ENCODE assay signal across 18 cellular contexts in the genomic region with DNA sequence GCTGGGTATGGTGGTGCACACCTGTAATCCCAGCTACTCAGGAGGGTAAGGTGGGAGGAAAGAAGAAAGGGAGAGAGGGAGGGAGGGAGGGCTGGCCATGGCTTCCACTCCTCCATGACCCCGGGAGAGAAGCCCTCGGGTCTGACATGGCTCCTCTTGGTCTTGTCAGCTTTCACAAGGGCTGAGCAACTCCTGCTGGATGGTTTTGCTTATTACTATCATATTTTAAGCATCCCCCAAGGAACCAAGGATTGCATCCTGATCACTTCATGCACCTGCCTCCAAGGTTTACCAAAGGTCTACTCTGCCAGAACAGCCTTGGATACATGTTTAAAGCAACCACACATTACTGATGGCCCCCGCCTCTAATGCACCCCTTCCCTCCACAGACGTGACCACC.
"Had no signal": no experiment of that assay in that cellular context is flagged by ENCODE, and none has a peak within 500 bp of the region (broad histone marks: within the 10 kb centered on the region; RNA-seq: fewer than 3 reads in every experiment).

No MANE protein-coding gene starts in this region.

- DNase-seq: cortex of kidney; dorsolateral prefrontal cortex; effector CD8-positive, alpha-beta T cell; heart right ventricle; immature natural killer cell; left lung; lower lobe of right lung; natural killer cell; right cardiac atrium; small intestine; stimulated activated CD4-positive, alpha-beta T cell treated with anti-CD3 and anti-CD28 coated beads, Interleukin-2, amount 100 ng/mL, for 48 hours; stimulated activated naive CD8-positive, alpha-beta T cell treated with anti-CD3 and anti-CD28 coated beads, Interleukin-15, Interleukin-2, amounts not matched to agents 100 U/mL and 50 U/mL, for 24 hours; tibial artery; upper lobe of left lung; uterus had no signal

- FAIRE-seq: frontal cortex, keratinocyte, pancreas, small intestine had no signal

- H3K4me3 ChIP-seq: dorsolateral prefrontal cortex, heart right ventricle, left lung, lower lobe of right lung, pancreas, tibial artery, upper lobe of left lung, uterus had no signal

- H3K27ac ChIP-seq: dorsolateral prefrontal cortex, heart right ventricle, left lung, lower lobe of right lung, pancreas, tibial artery, upper lobe of left lung, uterus had no signal

- H3K36me3 ChIP-seq: heart right ventricle, left lung, lower lobe of right lung, pancreas, tibial artery, upper lobe of left lung, uterus had no signal

- ATAC-seq: left lung; lower lobe of right lung; natural killer cell; pancreas; right cardiac atrium; stimulated activated naive CD8-positive, alpha-beta T cell treated with anti-CD3 and anti-CD28 coated beads, Interleukin-15, Interleukin-2, amounts not matched to agents 100 U/mL and 50 U/mL, for 24 hours had no signal

- H3K27me3 ChIP-seq: dorsolateral prefrontal cortex, heart right ventricle, left lung, pancreas, tibial artery, upper lobe of left lung, uterus had no signal

- H3K4me1 ChIP-seq: pancreas, tibial artery, uterus had no signal

- H3K9me3 ChIP-seq: left lung, lower lobe of right lung, pancreas, tibial artery, upper lobe of left lung, uterus had no signal
